Comparison of ENCODE assay signal across 23 cellular contexts in genomic region chr9:731474-731873, GRCh38.
"Had no signal": no experiment of that assay in that cellular context is flagged by ENCODE, and none has a peak within 500 bp of the region (broad histone marks: within the 10 kb centered on the region; RNA-seq: fewer than 3 reads in every experiment).

No MANE protein-coding gene starts in this region.

- H3K27me3 ChIP-seq: Peyer's patch, SJCRH30 had no signal

- ATAC-seq: activated CD4-positive, alpha-beta T cell treated with anti-CD3 and anti-CD28 coated beads for 36 hours; activated T-helper 17 cell treated with anti-CD3 and anti-CD28 coated beads, Interleukin-2, amount 50 U/mL, for 72 hours; K562 had no signal

- H3K4me1 ChIP-seq: Peyer's patch, SJCRH30 had no signal

- H3K27ac ChIP-seq: Peyer's patch, RWPE1, SJCRH30, VCaP had no signal

- H3K9ac ChIP-seq: SK-N-SH had no signal

- H3K4me2 ChIP-seq: SK-N-SH had no signal

- DNase-seq: activated CD4-positive, alpha-beta memory T cell treated with anti-CD3 and anti-CD28 coated beads, Interleukin-2, amount 10 ng/mL, durations not matched to agents 7 days and 5 days; activated CD4-positive, alpha-beta T cell treated with anti-CD3 and anti-CD28 coated beads for 36 hours; activated CD4-positive, alpha-beta T cell treated with anti-CD3 and anti-CD28 coated beads, Interleukin-2, amount 50 U/mL, for 1 hour; activated gamma-delta T cell treated with Interleukin-2 at 50 U/mL for 16 hours; activated naive CD4-positive, alpha-beta T cell treated with anti-CD3 and anti-CD28 coated beads, Interleukin-2, amount 10 ng/mL, durations not matched to agents 7 days and 5 days; activated naive CD8-positive, alpha-beta T cell treated with anti-CD3 and anti-CD28 coated beads for 36 hours; activated T-cell treated with anti-CD3 and anti-CD28 coated beads for 4 hours; activated T-cell treated with anti-CD3 and anti-CD28 coated beads, Interleukin-2, amount 50 U/mL, for 48 hours; anterior cingulate cortex; Karpas-422; NCI-H146; NCI-H187 treated with DMSO at 0.1 percent for 48 hours; NCI-H2081 treated with DMSO at 0.1 percent for 48 hours; NCI-H446; Peyer's patch; Right ventricle myocardium superior; SJCRH30; SK-N-SH; T-helper 1 cell had no signal

- FAIRE-seq: K562 had no signal

- H3K4me3 ChIP-seq: K562, Peyer's patch, SJCRH30 had no signal

- H3K9me3 ChIP-seq: Peyer's patch, SJCRH30, SK-N-SH had no signal
